Comparison of ENCODE assay signal across 1 cellular context in genomic region chr6:74581681-74582080, GRCh38.
TF ChIP-seq lines count a peak whose summit lies in the region.

No MANE protein-coding gene starts in this region.

TF ChIP-seq in HepG2, 621 proteins besides CTCF, POLR2A, EP300 and RAD21:
- no peak for TF ChIP-seq ZXDC (CRISPR knock-in tag; IDR thresholded peaks at IDR 0.05)
- no peak for TF ChIP-seq ATF1 (CRISPR knock-in tag; IDR thresholded peaks at IDR 0.05)
- no peak for TF ChIP-seq MTF2 (CRISPR knock-in tag; IDR thresholded peaks at IDR 0.05; ENCODE audit: borderline replicate concordance)
- no peak for TF ChIP-seq ZNF30 (CRISPR knock-in tag; IDR thresholded peaks at IDR 0.05)
- no peak for TF ChIP-seq CHD2 (IDR thresholded peaks at IDR 0.05; ENCODE audit: low read depth, low read length)
- TF ChIP-seq SKI (IDR thresholded peaks at IDR 0.05; ENCODE audit: partially characterized antibody), result no peak
- TF ChIP-seq HIVEP1 (CRISPR knock-in tag; IDR thresholded peaks at IDR 0.05), result no peak
- TF ChIP-seq NKX3-1 (CRISPR knock-in tag; IDR thresholded peaks at IDR 0.05), result no peak
- TF ChIP-seq SNAPC2 (CRISPR knock-in tag; IDR thresholded peaks at IDR 0.05), result no peak
- no peak for TF ChIP-seq NR2C2 (CRISPR knock-in tag; IDR thresholded peaks at IDR 0.05; ENCODE audit: borderline replicate concordance)
- TF ChIP-seq ZNF512B (CRISPR knock-in tag; IDR thresholded peaks at IDR 0.05; ENCODE audit: borderline replicate concordance), result no peak
- no peak for TF ChIP-seq ZNF431 (CRISPR knock-in tag; IDR thresholded peaks at IDR 0.05; ENCODE audit: borderline replicate concordance, low read depth)
- TF ChIP-seq SNAI1 (CRISPR knock-in tag; IDR thresholded peaks at IDR 0.05; ENCODE audit: borderline replicate concordance), result no peak
- TF ChIP-seq CEBPZ (IDR thresholded peaks at IDR 0.05; ENCODE audit: low read length), result no peak
- no peak for TF ChIP-seq GMEB2 (CRISPR knock-in tag; IDR thresholded peaks at IDR 0.05; ENCODE audit: low read depth)
- TF ChIP-seq ZNF546 (CRISPR knock-in tag; conservative IDR thresholded peaks at IDR 0.05), result no peak
- no peak for TF ChIP-seq ZNF75D (CRISPR knock-in tag; IDR thresholded peaks at IDR 0.05; ENCODE audit: borderline replicate concordance)
- no peak for TF ChIP-seq ZNF432 (CRISPR knock-in tag; IDR thresholded peaks at IDR 0.05; ENCODE audit: borderline replicate concordance)
- no peak for TF ChIP-seq TEAD3 (CRISPR knock-in tag; optimal IDR thresholded peaks at IDR 0.05; ENCODE audit: borderline replicate concordance)
- no peak for TF ChIP-seq FLYWCH1 (CRISPR knock-in tag; IDR thresholded peaks at IDR 0.05)
